8 cellular contexts compared by ENCODE assay signal in genomic region chr11:73982990-73983763, GRCh38. TPM values are rescaled to one million over a fixed set of nuclear protein-coding genes. Genes with fewer than 3 reads are reported as not detected.
DNase-seq lines count a peak whose midpoint lies in the region; ATAC-seq and TF ChIP-seq lines count a peak whose summit lies in the region.

No MANE protein-coding gene starts in this region.

- 1% methylated on average over 48 to 58 of the region's 59 CpGs for WGBS in lower leg skin, 2 donors

- no peak for TF ChIP-seq POLR2A in lower leg skin (IDR thresholded peaks at IDR 0.05)

- H3K27me3 ChIP-seq in dorsolateral prefrontal cortex: no peaks in the 10 kb centered on the region

- H3K27ac ChIP-seq in dorsolateral prefrontal cortex: peak overlapping the region; percentile 21 to 98 (median 92)

- TF ChIP-seq CTCF in dorsolateral prefrontal cortex (IDR thresholded peaks at IDR 0.05 in 54 of 56, conservative IDR thresholded peaks at IDR 0.05 in 2 of 56; ENCODE audit: low read depth in 1 of 56, partially characterized antibody in 56 of 56): peak in 8 of 56 donors; percentile 2 to 23 (median 9)
- no peak for TF ChIP-seq CTCF in lower leg skin (IDR thresholded peaks at IDR 0.05)

- DNase-seq in CD1c-positive myeloid dendritic cell (ENCODE audit: extremely low spot score) (peak; percentile 98), NCI-H748 (lab: John Stamatoyannopoulos, UW; ENCODE audit: unreplicated experiment) (peak; percentile 98), dorsolateral prefrontal cortex (peak; percentile 86 to 96 (median 93)), lower leg skin (ENCODE audit: low spot score in 2 of 2) (peak; percentile 87 to 98)
- peak; percentile 87 to 89 for DNase-seq in activated CD4-positive, alpha-beta T cell treated with anti-CD3 and anti-CD28 coated beads, Interleukin-2, amount 50 U/mL, for 4 hours
- DNase-seq in stimulated activated CD4-positive, alpha-beta T cell treated with anti-CD3 and anti-CD28 coated beads, Interleukin-4, amount 100 ng/mL, for 24 hours: peak; percentile 94

- H3K4me3 ChIP-seq in dorsolateral prefrontal cortex (peak overlapping the region; percentile 54 to 93 (median 77)), lower leg skin (ENCODE audit: low read depth, poor library complexity, severe bottlenecking) (peak overlapping the region; percentile 31)

- intact Hi-C loops in dorsolateral prefrontal cortex (cut with DNase I) (loop anchor here (5.0 to 10.0 kb wide), 2 partner anchors 189 to 192 kb away; partner anchors contain the start of genes C2CD3 (in 2 of the 2) and PPME1 (in 2 of the 2)), lower leg skin (cut with DNase I; ENCODE audit: low total_unique reads) (no loop called here)

- ATAC-seq in GM19395 (IDR thresholded peaks at IDR 0.05; ENCODE audit: unreplicated experiment) (peak; percentile 67), HG03521 (IDR thresholded peaks at IDR 0.05; ENCODE audit: unreplicated experiment) (peak; percentile 74)

RNA-seq across cellular contexts. Expression of gene UCP2, which starts 0.5 kb away (rescaled TPM):
- total RNA-seq in dorsolateral prefrontal cortex (10 to 100 TPM in 72 of 120 experiments, 1 to 10 TPM in 48; 3.3 to 33.4 (median 11.2) TPM), lower leg skin (10 to 100 TPM in 2 of 4 donors, 1 to 10 TPM in 2; 2.2 to 14.0 (median 10.1) TPM)

RNA-seq across cellular contexts. Expression of gene UCP3, which starts 25.7 kb away (rescaled TPM):
- total RNA-seq in dorsolateral prefrontal cortex (10 to 100 TPM in 10 of 120 experiments, 1 to 10 TPM in 110; 2.3 to 15.6 (median 5.9) TPM), lower leg skin (1 to 10 TPM in 3 of 4 donors, under 1 TPM in 1; 0.68 to 6.4 (median 3.6) TPM)

RNA-seq across cellular contexts. Expression of gene DNAJB13, which starts 32.4 kb away (rescaled TPM):
- total RNA-seq in dorsolateral prefrontal cortex (1 to 10 TPM in 31 of 120 experiments, under 1 TPM in 66, not detected in 23; 0.24 to 3.0 (median 0.72) TPM), lower leg skin (under 1 TPM in 1 of 4 donors, not detected in 3; 0.42 TPM)

Comparison
In these comparisons a context has a peak if more than half of its experiments do, and no peak if none do; other contexts are left out.
1. Peak in every context shown above with its lines: DNase-seq, ATAC-seq, H3K4me3 ChIP-seq and H3K27ac ChIP-seq.